ENCODE assay signal across 15 cellular contexts in the genomic region with DNA sequence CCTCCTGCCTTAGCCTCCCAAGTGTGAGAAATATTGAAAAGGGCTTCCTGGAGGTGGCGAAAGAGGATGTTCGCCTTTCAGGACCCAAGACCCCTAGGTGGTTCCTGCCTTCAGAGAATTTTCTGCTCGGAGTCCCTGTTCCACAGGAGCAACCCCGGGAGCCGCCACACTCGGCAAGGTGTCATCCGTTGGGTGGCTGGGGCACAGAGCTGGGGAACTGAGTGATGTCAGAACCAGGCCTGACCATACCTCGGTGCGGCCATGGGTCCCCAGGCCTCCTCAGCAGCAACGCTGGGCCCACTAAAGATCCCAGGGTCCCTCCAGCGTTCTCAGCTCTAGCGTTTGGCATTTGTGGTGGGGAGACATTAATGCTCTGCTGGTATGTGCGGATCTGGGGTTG. TPM values are rescaled to one million over a fixed set of nuclear protein-coding genes. Genes with fewer than 3 reads are reported as not detected.
DNase-seq lines count a peak whose midpoint lies in the region; ATAC-seq, FAIRE-seq and TF ChIP-seq lines count a peak whose summit lies in the region.
"Had no signal": no experiment of that assay in that cellular context is flagged by ENCODE, and none has a peak within 500 bp of the region (broad histone marks: within the 10 kb centered on the region; RNA-seq: fewer than 3 reads in every experiment).

No MANE protein-coding gene starts in this region.

- no TSS peak for BruUV-seq in HCT116 (replicated peaks; lab: Mats Ljungman, UMichigan)
- TSS peak; percentile 96 for BruUV-seq in PC-9 (replicated peaks; lab: Mats Ljungman, UMichigan)

- H3K4me2 ChIP-seq in HCT116 (ENCODE audit: low read length) (peak overlapping the region; percentile 54), PC-9 (peak overlapping the region; percentile 63)
- H3K4me2 ChIP-seq: BLaER1 treated with 17β-estradiol and CSF1 and Interleukin-3, amounts not matched to agents 10 nM and 100 nM had no signal

- H2AFZ ChIP-seq in HCT116 (ENCODE audit: low read depth, low read length, poor library complexity, severe bottlenecking) (peak overlapping the region; percentile 26), PC-9 (0 out of 2 replicates have a peak overlapping the region, but pooled peaks have one; percentile 31)

- TF ChIP-seq POLR2A in HCT116 (IDR thresholded peaks at IDR 0.05; ENCODE audit: borderline replicate concordance, extremely low read depth, insufficient read depth, insufficient read length) (no peak), esophagus squamous epithelium (IDR thresholded peaks at IDR 0.05) (no peak)

- RAD21 ChIA-PET in HCT116 (lab: Charles Lee; ENCODE audit: low non-redundant PET in 1 of 2, low total read pairs in 2 of 2, uncharacterized antibody in 2 of 2, unreplicated experiment in 2 of 2), result no interaction called here

- no peaks in the 10 kb centered on the region for H3K27me3 Mint-ChIP-seq in osteocyte (ENCODE audit: unreplicated experiment)

- H4K20me1 ChIP-seq in HCT116 (ENCODE audit: insufficient read depth) (no peaks in the 10 kb centered on the region), PC-9 (ENCODE audit: insufficient read depth) (no peaks in the 10 kb centered on the region)
- H4K20me1 ChIP-seq: BLaER1 treated with 17β-estradiol and CSF1 and Interleukin-3, amounts not matched to agents 10 nM and 100 nM had no signal

- H3K9me2 ChIP-seq in HCT116 (ENCODE audit: insufficient read depth) (no peaks in the 10 kb centered on the region), PC-9 (ENCODE audit: insufficient read depth) (no peaks in the 10 kb centered on the region)

- TF ChIP-seq RAD21 in HCT116 (IDR thresholded peaks at IDR 0.05; ENCODE audit: low read depth), result no peak

- H3K36me3 ChIP-seq in HCT116 (ENCODE audit: control insufficient read depth in 1 of 2, insufficient read depth in 2 of 2, low read length in 2 of 2) (no peaks in the 10 kb centered on the region), PC-9 (ENCODE audit: low read depth) (no peaks in the 10 kb centered on the region), esophagus squamous epithelium (no peaks in the 10 kb centered on the region)
- H3K36me3 ChIP-seq: BLaER1 treated with 17β-estradiol and CSF1 and Interleukin-3, amounts not matched to agents 10 nM and 100 nM; Peyer's patch had no signal

- peaks cover 12% of the 10 kb centered on the region; the same call in 1 of the 2 replicates for H3F3A ChIP-seq in PC-9 (ENCODE audit: insufficient read depth, low read depth)

- peak; percentile 5; the same call in 1 of the 2 replicates for ATAC-seq in HCT116

- H3K9me3 ChIP-seq in HCT116 (ENCODE audit: control insufficient read depth in 1 of 2, insufficient read depth in 1 of 2, low read depth in 1 of 2, low read length in 2 of 2) (no peaks in the 10 kb centered on the region), PC-9 (ENCODE audit: insufficient read depth, low read depth) (no peaks in the 10 kb centered on the region), esophagus squamous epithelium (no peaks in the 10 kb centered on the region)
- H3K9me3 ChIP-seq: BLaER1 treated with 17β-estradiol and CSF1 and Interleukin-3, amounts not matched to agents 10 nM and 100 nM; Peyer's patch had no signal

- intact Hi-C loops in HCT116 (cut with micrococcal nuclease), result loop anchor here (10.0 kb wide), 1 partner anchor 615 kb away; no protein-coding TSS in a partner anchor
- intact Hi-C loops in PC-9 (cut with micrococcal nuclease; ENCODE audit: unreplicated experiment), result no loop called here
- intact Hi-C loops in esophagus squamous epithelium (cut with DNase I), result no loop called here

- no peaks in the 10 kb centered on the region for H3K27me3 ChIP-seq in HCT116 (ENCODE audit: insufficient read depth, low read length)
- H3K27me3 ChIP-seq in PC-9 (ENCODE audit: insufficient read depth, low read depth), result no peaks in the 10 kb centered on the region
- no peaks in the 10 kb centered on the region for H3K27me3 ChIP-seq in esophagus squamous epithelium
- H3K27me3 ChIP-seq: BLaER1 treated with 17β-estradiol and CSF1 and Interleukin-3, amounts not matched to agents 10 nM and 100 nM; Peyer's patch had no signal

- 0 out of 2 replicates have a peak overlapping the region, but pooled peaks have one; percentile 25 for H3K9ac ChIP-seq in HCT116 (ENCODE audit: low read length)
- H3K9ac ChIP-seq: BLaER1 treated with 17β-estradiol and CSF1 and Interleukin-3, amounts not matched to agents 10 nM and 100 nM had no signal

- 91% methylated on average over 9 to 13 of the region's 13 CpGs for whole genome bisulfite sequencing in esophagus squamous epithelium, 2 donors

- H3K4me1 Mint-ChIP-seq in osteocyte (ENCODE audit: unreplicated experiment), result peaks cover 2% of the 10 kb centered on the region
- H3K4me1 Mint-ChIP-seq: IgD-negative memory B cell had no signal

- DNase-seq in HCT116 (ENCODE audit: low read depth, low spot score) (no peak), PC-9 (no peak), esophagus squamous epithelium (lab: John Stamatoyannopoulos, UW) (no peak), osteocyte (ENCODE audit: extremely low spot score, unreplicated experiment) (peak; percentile 82), T-helper 1 cell (no peak), OCI-M1 (lab: John Stamatoyannopoulos, UW) (no peak), GM19239 (ENCODE audit: insufficient read length, low spot score) (no peak), NCI-H2107 treated with DMSO at 0.1 percent for 48 hours (lab: John Stamatoyannopoulos, UW; ENCODE audit: unreplicated experiment) (no peak)
- DNase-seq: NCI-H1436 treated with DMSO at 0.1 percent for 48 hours, NCI-H2081, NCI-H524, SIG-M5 had no signal

- no peaks in the 10 kb centered on the region for H3K36me3 Mint-ChIP-seq in osteocyte (ENCODE audit: unreplicated experiment)
- H3K36me3 Mint-ChIP-seq: IgD-negative memory B cell had no signal

- H3K9me3 Mint-ChIP-seq in osteocyte (ENCODE audit: unreplicated experiment), result no peaks in the 10 kb centered on the region
- H3K9me3 Mint-ChIP-seq: IgD-negative memory B cell had no signal

- H3K79me2 ChIP-seq in HCT116 (ENCODE audit: insufficient read depth, low read length) (no peaks in the 10 kb centered on the region), PC-9 (ENCODE audit: low read depth) (no peaks in the 10 kb centered on the region)

- no peak overlapping the region for H3K27ac ChIP-seq in HCT116 (ENCODE audit: low read depth, low read length)
- peak overlapping the region; percentile 57 for H3K27ac ChIP-seq in PC-9
- peak overlapping the region; percentile 35 to 80 (median 60) for H3K27ac ChIP-seq in esophagus squamous epithelium
- H3K27ac ChIP-seq: BLaER1 treated with 17β-estradiol and CSF1 and Interleukin-3, amounts not matched to agents 10 nM and 100 nM; Peyer's patch had no signal

- FAIRE-seq in GM19239 (lab: Jason Lieb, UNC), result no peak

- no peak overlapping the region for H3K27ac Mint-ChIP-seq in osteocyte (ENCODE audit: unreplicated experiment)
- H3K27ac Mint-ChIP-seq: IgD-negative memory B cell had no signal

- POLR2A ChIA-PET in HCT116 (lab: Charles Lee), result no interaction called here
- POLR2A ChIA-PET in PC-9 (lab: Charles Lee; ENCODE audit: unreplicated experiment), result interaction anchor here (0.6 to 0.7 kb wide), 2 partner anchors 18 to 144 kb away, joined by 3 to 13 read pairs; no protein-coding TSS in a partner anchor

- no peak overlapping the region for H3K4me3 ChIP-seq in HCT116 (replicated peaks in 1 of 2; ENCODE audit: low read depth in 1 of 2, low read length in 2 of 2)
- no peak overlapping the region for H3K4me3 ChIP-seq in PC-9
- H3K4me3 ChIP-seq in esophagus squamous epithelium, result no peak overlapping the region
- H3K4me3 ChIP-seq: BLaER1 treated with 17β-estradiol and CSF1 and Interleukin-3, amounts not matched to agents 10 nM and 100 nM; Peyer's patch had no signal

- no peak overlapping the region for H3K4me3 Mint-ChIP-seq in osteocyte (ENCODE audit: unreplicated experiment)

- CTCF ChIA-PET in HCT116 (lab: Charles Lee) (interaction anchor here (0.9 to 1.1 kb wide), 2 partner anchors 41 to 230 kb away, joined by 3 read pairs; no protein-coding TSS in a partner anchor), PC-9 (lab: Charles Lee) (interaction anchor here (0.6 kb wide), 1 partner anchor 225 kb away, joined by 9 read pairs; no protein-coding TSS in a partner anchor)

- TF ChIP-seq CTCF in HCT116 (IDR thresholded peaks at IDR 0.05 in 2 of 3, conservative IDR thresholded peaks at IDR 0.05 in 1 of 3; ENCODE audit: borderline replicate concordance in 1 of 3, insufficient read depth in 1 of 3, low read depth in 2 of 3, low read length in 2 of 3) (no peak), PC-9 (conservative IDR thresholded peaks at IDR 0.05) (no peak), esophagus squamous epithelium (IDR thresholded peaks at IDR 0.05) (no peak), osteocyte (IDR thresholded peaks at IDR 0.05) (no peak)

- H3K4me1 ChIP-seq in HCT116 (ENCODE audit: control insufficient read depth in 1 of 2, insufficient read depth in 2 of 2, low read length in 2 of 2), result peaks cover 5 to 13% of the 10 kb centered on the region in 2 experiments
- peaks cover 28% of the 10 kb centered on the region for H3K4me1 ChIP-seq in PC-9 (replicated peaks; ENCODE audit: insufficient read depth)
- H3K4me1 ChIP-seq in esophagus squamous epithelium, result peaks cover 0 to 20% (median 0%) of the 10 kb centered on the region in 3 donors
- H3K4me1 ChIP-seq: Peyer's patch had no signal

TF ChIP-seq in HCT116, 20 proteins besides CTCF, POLR2A, EP300 and RAD21 (continues in another document):
- TF ChIP-seq POLR2AphosphoS5 (IDR thresholded peaks at IDR 0.05; ENCODE audit: low read depth, low read length) (no peak), ZFX (IDR thresholded peaks at IDR 0.05) (no peak), SP1 (IDR thresholded peaks at IDR 0.05; ENCODE audit: low read depth) (no peak), CEBPB (IDR thresholded peaks at IDR 0.05; ENCODE audit: low read depth) (no peak), ZNF274 (IDR thresholded peaks at IDR 0.05; ENCODE audit: low read depth, low read length) (no peak), CBX3 (IDR thresholded peaks at IDR 0.05; ENCODE audit: low read depth) (no peak)

RNA-seq across cellular contexts. Expression of a gene that starts 23.7 kb away (rescaled TPM):
- 27.9 TPM for total RNA-seq in HCT116 (2021; ENCODE audit: unreplicated experiment)
- 8.2 and 9.5 TPM in 2 replicates for polyA plus RNA-seq in HCT116 (2012)
- total RNA-seq in PC-9 (2021), result 23.8 and 24.8 TPM in 2 replicates
- 10 to 100 TPM in 3 of 4 donors, 1 to 10 TPM in 1; 6.7 to 19.3 (median 14.9) TPM for total RNA-seq in esophagus squamous epithelium
- total RNA-seq in osteocyte, result 23.0 and 25.9 TPM in 2 replicates
